12 cellular contexts compared by ENCODE assay signal in genomic region chr2:181106229-181106628, GRCh38.
A peak's percentile ranks its signal among the peaks of the same experiment; 100 is the strongest.
DNase-seq lines count a peak whose midpoint lies in the region; ATAC-seq, FAIRE-seq and TF ChIP-seq lines count a peak whose summit lies in the region.
"Had no signal": no experiment of that assay in that cellular context is flagged by ENCODE, and none has a peak within 500 bp of the region (broad histone marks: within the 10 kb centered on the region; RNA-seq: fewer than 3 reads in every experiment).

No MANE protein-coding gene starts in this region.

- no peaks in the 10 kb centered on the region for H3K9me3 Mint-ChIP-seq in stimulated activated naive CD8-positive, alpha-beta T cell treated with anti-CD3 and anti-CD28 coated beads, Interleukin-15, Interleukin-2, amounts not matched to agents 100 ng/mL and 50 ng/mL, for 24 hours
- no peaks in the 10 kb centered on the region for H3K9me3 Mint-ChIP-seq in astrocyte (ENCODE audit: unreplicated experiment)
- peaks cover 4% of the 10 kb centered on the region for H3K9me3 Mint-ChIP-seq in stimulated activated effector memory CD8-positive, alpha-beta T cell treated with anti-CD3 and anti-CD28 coated beads, Interleukin-12 subunit alpha, Interleukin-12 subunit beta, amount 100 ng/mL, for 72 hours

- H3K9me3 ChIP-seq in astrocyte (ENCODE audit: insufficient read depth, low read depth, low read length), result no peaks in the 10 kb centered on the region
- H3K9me3 ChIP-seq: left lung had no signal

- ATAC-seq in stimulated activated naive CD8-positive, alpha-beta T cell treated with anti-CD3 and anti-CD28 coated beads, Interleukin-15, Interleukin-2, amounts not matched to agents 100 U/mL and 50 U/mL, for 24 hours, result no peak
- no peak for ATAC-seq in stimulated activated effector memory CD8-positive, alpha-beta T cell treated with anti-CD3 and anti-CD28 coated beads, Interleukin-12 subunit alpha, Interleukin-12 subunit beta, amount 100 ng/mL, for 72 hours

- H3K4me3 ChIP-seq in astrocyte (ENCODE audit: insufficient read depth, low read depth, low read length), result no peak overlapping the region
- H3K4me3 ChIP-seq: left lung had no signal

- no peak overlapping the region for H2AFZ ChIP-seq in astrocyte (ENCODE audit: low read depth, low read length)
- H2AFZ ChIP-seq: parathyroid adenoma had no signal

- peak; percentile 41 for FAIRE-seq in astrocyte (lab: Jason Lieb, UNC)

- peaks cover 49% of the 10 kb centered on the region for H3K4me1 Mint-ChIP-seq in stimulated activated naive CD8-positive, alpha-beta T cell treated with anti-CD3 and anti-CD28 coated beads, Interleukin-15, Interleukin-2, amounts not matched to agents 100 ng/mL and 50 ng/mL, for 24 hours (ENCODE audit: low read depth)
- H3K4me1 Mint-ChIP-seq in astrocyte (ENCODE audit: low read depth, unreplicated experiment), result peaks cover 17% of the 10 kb centered on the region
- H3K4me1 Mint-ChIP-seq in stimulated activated effector memory CD8-positive, alpha-beta T cell treated with anti-CD3 and anti-CD28 coated beads, Interleukin-12 subunit alpha, Interleukin-12 subunit beta, amount 100 ng/mL, for 72 hours, result peaks cover 53% of the 10 kb centered on the region

- DNase-seq in stimulated activated naive CD8-positive, alpha-beta T cell treated with anti-CD3 and anti-CD28 coated beads, Interleukin-15, Interleukin-2, amounts not matched to agents 100 U/mL and 50 U/mL, for 24 hours, result no peak
- peak; percentile 10 for DNase-seq in NCI-H2171 (lab: John Stamatoyannopoulos, UW)
- peak; percentile 14 for DNase-seq in astrocyte (ENCODE audit: low read depth)
- no peak for DNase-seq in stimulated activated effector memory CD8-positive, alpha-beta T cell treated with anti-CD3 and anti-CD28 coated beads, Interleukin-12 subunit alpha, Interleukin-12 subunit beta, amount 100 ng/mL, for 72 hours (ENCODE audit: low spot score in 2 of 2)
- DNase-seq in SHP77 treated with DMSO at 0.1 percent for 48 hours (lab: John Stamatoyannopoulos, UW), result no peak
- DNase-seq in stimulated activated CD4-positive, alpha-beta T cell treated with anti-CD3 and anti-CD28 coated beads, Interleukin-4, amount 100 ng/mL, for 4 hours, result no peak
- DNase-seq in HT-29 (ENCODE audit: low spot score), result no peak
- DNase-seq: cerebellar nuclear complex, DMS53, left lung had no signal

- TF ChIP-seq CTCF in astrocyte (IDR thresholded peaks at IDR 0.05; ENCODE audit: insufficient read depth, low read depth, low read length), result no peak

- peak overlapping the region; percentile 40 for H3K4me3 Mint-ChIP-seq in stimulated activated naive CD8-positive, alpha-beta T cell treated with anti-CD3 and anti-CD28 coated beads, Interleukin-15, Interleukin-2, amounts not matched to agents 100 ng/mL and 50 ng/mL, for 24 hours
- no peak overlapping the region for H3K4me3 Mint-ChIP-seq in astrocyte (ENCODE audit: unreplicated experiment)
- H3K4me3 Mint-ChIP-seq in stimulated activated effector memory CD8-positive, alpha-beta T cell treated with anti-CD3 and anti-CD28 coated beads, Interleukin-12 subunit alpha, Interleukin-12 subunit beta, amount 100 ng/mL, for 72 hours, result peak overlapping the region; percentile 59

- peaks cover 15% of the 10 kb centered on the region for H3K4me1 ChIP-seq in astrocyte (ENCODE audit: insufficient read depth, low read length)
- H3K4me1 ChIP-seq: parathyroid adenoma had no signal

- H3K79me2 ChIP-seq in astrocyte (ENCODE audit: insufficient read depth, low read length), result no peaks in the 10 kb centered on the region
- H3K79me2 ChIP-seq: parathyroid adenoma had no signal

- H3K9ac ChIP-seq in astrocyte (ENCODE audit: low read length), result no peak overlapping the region
- H3K9ac ChIP-seq: parathyroid adenoma had no signal

- H3K4me2 ChIP-seq in astrocyte (ENCODE audit: low read length), result peak overlapping the region; percentile 4

- no peaks in the 10 kb centered on the region for H3K27me3 Mint-ChIP-seq in stimulated activated naive CD8-positive, alpha-beta T cell treated with anti-CD3 and anti-CD28 coated beads, Interleukin-15, Interleukin-2, amounts not matched to agents 100 ng/mL and 50 ng/mL, for 24 hours
- H3K27me3 Mint-ChIP-seq in astrocyte (ENCODE audit: low read depth, unreplicated experiment), result no peaks in the 10 kb centered on the region

- no peak overlapping the region for H3K27ac ChIP-seq in astrocyte (ENCODE audit: low read depth, low read length)
- H3K27ac ChIP-seq: left lung, parathyroid adenoma had no signal

- no peaks in the 10 kb centered on the region for H3K27me3 ChIP-seq in astrocyte (ENCODE audit: insufficient read depth, low read length)
- H3K27me3 ChIP-seq: left lung had no signal

- no peaks in the 10 kb centered on the region for H3K36me3 ChIP-seq in astrocyte (ENCODE audit: insufficient read depth, low read length)
- H3K36me3 ChIP-seq: left lung had no signal

- no peaks in the 10 kb centered on the region for H4K20me1 ChIP-seq in astrocyte (ENCODE audit: insufficient read depth, low read length)

- peak overlapping the region; percentile 85 for H3K27ac Mint-ChIP-seq in stimulated activated naive CD8-positive, alpha-beta T cell treated with anti-CD3 and anti-CD28 coated beads, Interleukin-15, Interleukin-2, amounts not matched to agents 100 ng/mL and 50 ng/mL, for 24 hours
- no peak overlapping the region for H3K27ac Mint-ChIP-seq in astrocyte (ENCODE audit: unreplicated experiment)
- H3K27ac Mint-ChIP-seq in stimulated activated effector memory CD8-positive, alpha-beta T cell treated with anti-CD3 and anti-CD28 coated beads, Interleukin-12 subunit alpha, Interleukin-12 subunit beta, amount 100 ng/mL, for 72 hours, result peak overlapping the region; percentile 93

- H3K36me3 Mint-ChIP-seq in stimulated activated naive CD8-positive, alpha-beta T cell treated with anti-CD3 and anti-CD28 coated beads, Interleukin-15, Interleukin-2, amounts not matched to agents 100 ng/mL and 50 ng/mL, for 24 hours (ENCODE audit: low read depth), result no peaks in the 10 kb centered on the region
- H3K36me3 Mint-ChIP-seq in astrocyte (ENCODE audit: low read depth, unreplicated experiment), result no peaks in the 10 kb centered on the region
- peaks cover 5% of the 10 kb centered on the region for H3K36me3 Mint-ChIP-seq in stimulated activated effector memory CD8-positive, alpha-beta T cell treated with anti-CD3 and anti-CD28 coated beads, Interleukin-12 subunit alpha, Interleukin-12 subunit beta, amount 100 ng/mL, for 72 hours

Comparison
In these comparisons a context has a peak if more than half of its experiments do, and no peak if none do; other contexts are left out.
1. DNase-seq: peak in NCI-H2171 (single experiment) and astrocyte (single experiment); none in stimulated activated naive CD8-positive, alpha-beta T cell treated with anti-CD3 and anti-CD28 coated beads, Interleukin-15, Interleukin-2, amounts not matched to agents 100 U/mL and 50 U/mL, for 24 hours (single experiment), stimulated activated effector memory CD8-positive, alpha-beta T cell treated with anti-CD3 and anti-CD28 coated beads, Interleukin-12 subunit alpha, Interleukin-12 subunit beta, amount 100 ng/mL, for 72 hours (0 of 2), SHP77 treated with DMSO at 0.1 percent for 48 hours (single experiment), stimulated activated CD4-positive, alpha-beta T cell treated with anti-CD3 and anti-CD28 coated beads, Interleukin-4, amount 100 ng/mL, for 4 hours (0 of 2) and HT-29 (single experiment).